1 cellular context compared by ENCODE assay signal in the genomic region with DNA sequence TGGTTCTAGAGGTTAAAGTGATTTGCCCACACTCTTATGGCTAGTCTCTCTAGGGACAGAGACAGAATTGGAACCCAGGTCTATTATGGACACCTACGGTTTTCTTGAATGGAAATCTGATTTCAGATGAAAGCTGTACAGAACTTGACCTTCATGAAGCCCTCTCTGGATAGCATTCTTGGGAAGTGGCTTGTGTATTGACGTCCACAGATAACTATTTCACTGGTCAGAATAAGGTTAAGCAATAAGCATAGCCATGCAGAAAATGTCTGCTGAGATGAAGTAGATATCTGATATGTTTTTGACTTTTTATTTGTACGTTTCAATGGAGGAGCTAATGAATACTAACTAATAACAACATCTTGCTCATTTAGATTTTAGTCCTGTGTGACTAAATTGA.
TF ChIP-seq lines count a peak whose summit lies in the region.

No MANE protein-coding gene starts in this region.

TF ChIP-seq in GM23338, 12 proteins besides CTCF, POLR2A, EP300 and RAD21 (continued from another document):
- TF ChIP-seq, protein P1, sequence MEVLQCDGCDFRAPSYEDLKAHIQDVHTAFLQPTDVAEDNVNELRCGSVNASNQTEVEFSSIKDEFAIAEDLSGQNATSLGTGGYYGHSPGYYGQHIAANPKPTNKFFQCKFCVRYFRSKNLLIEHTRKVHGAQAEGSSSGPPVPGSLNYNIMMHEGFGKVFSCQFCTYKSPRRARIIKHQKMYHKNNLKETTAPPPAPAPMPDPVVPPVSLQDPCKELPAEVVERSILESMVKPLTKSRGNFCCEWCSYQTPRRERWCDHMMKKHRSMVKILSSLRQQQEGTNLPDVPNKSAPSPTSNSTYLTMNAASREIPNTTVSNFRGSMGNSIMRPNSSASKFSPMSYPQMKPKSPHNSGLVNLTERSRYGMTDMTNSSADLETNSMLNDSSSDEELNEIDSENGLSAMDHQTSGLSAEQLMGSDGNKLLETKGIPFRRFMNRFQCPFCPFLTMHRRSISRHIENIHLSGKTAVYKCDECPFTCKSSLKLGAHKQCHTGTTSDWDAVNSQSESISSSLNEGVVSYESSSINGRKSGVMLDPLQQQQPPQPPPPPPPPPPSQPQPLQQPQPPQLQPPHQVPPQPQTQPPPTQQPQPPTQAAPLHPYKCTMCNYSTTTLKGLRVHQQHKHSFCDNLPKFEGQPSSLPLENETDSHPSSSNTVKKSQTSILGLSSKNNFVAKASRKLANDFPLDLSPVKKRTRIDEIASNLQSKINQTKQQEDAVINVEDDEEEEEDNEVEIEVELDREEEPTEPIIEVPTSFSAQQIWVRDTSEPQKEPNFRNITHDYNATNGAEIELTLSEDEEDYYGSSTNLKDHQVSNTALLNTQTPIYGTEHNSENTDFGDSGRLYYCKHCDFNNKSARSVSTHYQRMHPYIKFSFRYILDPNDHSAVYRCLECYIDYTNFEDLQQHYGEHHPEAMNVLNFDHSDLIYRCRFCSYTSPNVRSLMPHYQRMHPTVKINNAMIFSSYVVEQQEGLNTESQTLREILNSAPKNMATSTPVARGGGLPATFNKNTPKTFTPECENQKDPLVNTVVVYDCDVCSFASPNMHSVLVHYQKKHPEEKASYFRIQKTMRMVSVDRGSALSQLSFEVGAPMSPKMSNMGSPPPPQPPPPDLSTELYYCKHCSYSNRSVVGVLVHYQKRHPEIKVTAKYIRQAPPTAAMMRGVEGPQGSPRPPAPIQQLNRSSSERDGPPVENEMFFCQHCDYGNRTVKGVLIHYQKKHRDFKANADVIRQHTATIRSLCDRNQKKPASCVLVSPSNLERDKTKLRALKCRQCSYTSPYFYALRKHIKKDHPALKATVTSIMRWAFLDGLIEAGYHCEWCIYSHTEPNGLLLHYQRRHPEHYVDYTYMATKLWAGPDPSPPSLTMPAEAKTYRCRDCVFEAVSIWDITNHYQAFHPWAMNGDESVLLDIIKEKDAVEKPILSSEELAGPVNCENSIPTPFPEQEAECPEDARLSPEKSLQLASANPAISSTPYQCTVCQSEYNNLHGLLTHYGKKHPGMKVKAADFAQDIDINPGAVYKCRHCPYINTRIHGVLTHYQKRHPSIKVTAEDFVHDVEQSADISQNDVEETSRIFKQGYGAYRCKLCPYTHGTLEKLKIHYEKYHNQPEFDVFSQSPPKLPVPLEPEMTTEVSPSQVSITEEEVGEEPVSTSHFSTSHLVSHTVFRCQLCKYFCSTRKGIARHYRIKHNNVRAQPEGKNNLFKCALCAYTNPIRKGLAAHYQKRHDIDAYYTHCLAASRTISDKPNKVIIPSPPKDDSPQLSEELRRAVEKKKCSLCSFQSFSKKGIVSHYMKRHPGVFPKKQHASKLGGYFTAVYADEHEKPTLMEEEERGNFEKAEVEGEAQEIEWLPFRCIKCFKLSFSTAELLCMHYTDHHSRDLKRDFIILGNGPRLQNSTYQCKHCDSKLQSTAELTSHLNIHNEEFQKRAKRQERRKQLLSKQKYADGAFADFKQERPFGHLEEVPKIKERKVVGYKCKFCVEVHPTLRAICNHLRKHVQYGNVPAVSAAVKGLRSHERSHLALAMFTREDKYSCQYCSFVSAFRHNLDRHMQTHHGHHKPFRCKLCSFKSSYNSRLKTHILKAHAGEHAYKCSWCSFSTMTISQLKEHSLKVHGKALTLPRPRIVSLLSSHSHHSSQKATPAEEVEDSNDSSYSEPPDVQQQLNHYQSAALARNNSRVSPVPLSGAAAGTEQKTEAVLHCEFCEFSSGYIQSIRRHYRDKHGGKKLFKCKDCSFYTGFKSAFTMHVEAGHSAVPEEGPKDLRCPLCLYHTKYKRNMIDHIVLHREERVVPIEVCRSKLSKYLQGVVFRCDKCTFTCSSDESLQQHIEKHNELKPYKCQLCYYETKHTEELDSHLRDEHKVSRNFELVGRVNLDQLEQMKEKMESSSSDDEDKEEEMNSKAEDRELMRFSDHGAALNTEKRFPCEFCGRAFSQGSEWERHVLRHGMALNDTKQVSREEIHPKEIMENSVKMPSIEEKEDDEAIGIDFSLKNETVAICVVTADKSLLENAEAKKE (CRISPR knock-in tag; IDR thresholded peaks at IDR 0.05) = no peak
- no peak for TF ChIP-seq EZH2phosphoT487 (IDR thresholded peaks at IDR 0.05; ENCODE audit: unreplicated experiment)
- no peak for TF ChIP-seq ZNF331 (CRISPR knock-in tag; IDR thresholded peaks at IDR 0.05; ENCODE audit: low read depth)
- no peak for TF ChIP-seq CREB1 (CRISPR knock-in tag; IDR thresholded peaks at IDR 0.05; ENCODE audit: low read depth)
